ENCODE assay signal across 20 cellular contexts in the genomic region with DNA sequence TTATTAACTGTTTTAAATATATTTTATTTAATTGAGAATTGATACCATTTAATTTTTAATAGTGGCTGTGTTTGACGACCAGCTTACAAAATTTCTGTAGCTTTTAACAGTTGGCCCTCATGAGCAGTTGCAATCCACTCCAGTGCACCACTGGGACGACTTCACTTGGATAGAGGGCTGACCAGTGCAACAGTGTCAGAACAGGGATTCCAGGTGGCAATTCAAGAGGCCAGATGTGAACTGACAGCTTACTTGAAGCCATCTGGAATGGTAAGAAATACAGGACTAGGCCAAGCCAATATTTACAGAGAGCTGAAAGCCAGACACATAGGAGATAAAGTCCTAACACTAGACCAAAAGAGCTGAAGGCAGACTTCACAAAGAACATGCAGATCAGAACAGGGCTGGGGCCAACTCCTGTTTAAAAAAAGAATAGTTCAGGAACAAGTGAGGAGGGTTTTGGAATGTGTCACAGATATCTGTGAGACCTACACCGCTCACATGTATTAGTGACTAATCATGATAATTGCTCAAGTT.
DNase-seq lines count a peak whose midpoint lies in the region; ATAC-seq and TF ChIP-seq lines count a peak whose summit lies in the region.
"Had no signal": no experiment of that assay in that cellular context is flagged by ENCODE, and none has a peak within 500 bp of the region (broad histone marks: within the 10 kb centered on the region; RNA-seq: fewer than 3 reads in every experiment).

No MANE protein-coding gene starts in this region.

- peak overlapping the region; percentile 89 to 93 (median 92) for H3K27ac Mint-ChIP-seq in nephron
- H3K27ac Mint-ChIP-seq: activated naive CD4-positive, alpha-beta T cell treated with anti-CD3 and anti-CD28 coated beads, Interleukin-2, amount 50 U/mL, for 72 hours; activated T-cell treated with anti-CD3 and anti-CD28 coated beads, Interleukin-2, amount 50 U/mL, for 72 hours; CD4-positive, CD25-positive, alpha-beta regulatory T cell; stimulated activated naive B cell treated with anti-CD40 and anti-IgM and Interleukin-4, amounts not matched to agents 10 μg/mL and 1 μg/mL and 100 μg/mL, for 72 hours; T-helper 1 cell treated with Interleukin-12 subunit alpha and Interleukin-12 subunit beta and Interleukin-4 antibody, amounts not matched to agents 30 μg/mL and 1 μg/mL, for 36 hours had no signal

- 66 to 68% methylated on average over 3 of the region's 3 CpGs for WGBS in GM23248 (ENCODE audit: low coverage in 1 of 2, low lambda C conversion rate in 2 of 2, missing lambda C conversion rate in 2 of 2), 2 experiments
- WGBS in esophagus muscularis mucosa: 84% methylated on average over 3 of the region's 3 CpGs

- intact Hi-C loops in esophagus muscularis mucosa (cut with DNase I) (no loop called here), gastrocnemius medialis (cut with DNase I; ENCODE audit: low total_unique reads) (no loop called here)

- H3K4me1 Mint-ChIP-seq in nephron: peaks cover 57% of the 10 kb centered on the region
- H3K4me1 Mint-ChIP-seq: CD4-positive, CD25-positive, alpha-beta regulatory T cell; stimulated activated naive B cell treated with anti-CD40 and anti-IgM and Interleukin-4, amounts not matched to agents 10 μg/mL and 1 μg/mL and 100 μg/mL, for 72 hours had no signal

- no peaks in the 10 kb centered on the region for H3K9me3 Mint-ChIP-seq in nephron
- H3K9me3 Mint-ChIP-seq: activated naive CD4-positive, alpha-beta T cell treated with anti-CD3 and anti-CD28 coated beads, Interleukin-2, amount 50 U/mL, for 72 hours; activated T-cell treated with anti-CD3 and anti-CD28 coated beads, Interleukin-2, amount 50 U/mL, for 72 hours; stimulated activated naive B cell treated with anti-CD40 and anti-IgM and Interleukin-4, amounts not matched to agents 10 μg/mL and 1 μg/mL and 100 μg/mL, for 72 hours; T-helper 1 cell treated with Interleukin-12 subunit alpha and Interleukin-12 subunit beta and Interleukin-4 antibody, amounts not matched to agents 30 μg/mL and 1 μg/mL, for 36 hours had no signal

- H3K4me3 Mint-ChIP-seq in nephron: no peak overlapping the region
- H3K4me3 Mint-ChIP-seq: activated T-cell treated with anti-CD3 and anti-CD28 coated beads, Interleukin-2, amount 50 U/mL, for 72 hours; CD4-positive, CD25-positive, alpha-beta regulatory T cell; stimulated activated naive B cell treated with anti-CD40 and anti-IgM and Interleukin-4, amounts not matched to agents 10 μg/mL and 1 μg/mL and 100 μg/mL, for 72 hours; T-helper 1 cell treated with Interleukin-12 subunit alpha and Interleukin-12 subunit beta and Interleukin-4 antibody, amounts not matched to agents 30 μg/mL and 1 μg/mL, for 36 hours had no signal

- H3K79me2 ChIP-seq in GM23248 (ENCODE audit: insufficient read depth): no peaks in the 10 kb centered on the region

- ATAC-seq in HG03469 (IDR thresholded peaks at IDR 0.05; ENCODE audit: unreplicated experiment): no peak
- no peak for ATAC-seq in gastrocnemius medialis
- ATAC-seq: activated naive CD4-positive, alpha-beta T cell treated with anti-CD3 and anti-CD28 coated beads, Interleukin-2, amount 50 U/mL, for 72 hours; activated T-cell treated with anti-CD3 and anti-CD28 coated beads, Interleukin-2, amount 50 U/mL, for 72 hours; GM12878; stimulated activated naive B cell treated with anti-CD40 and anti-IgM and Interleukin-4, amounts not matched to agents 10 μg/mL and 1 μg/mL and 100 μg/mL, for 72 hours had no signal

- H3K4me1 ChIP-seq in GM23248 (ENCODE audit: insufficient read depth) (peaks cover 21% of the 10 kb centered on the region), esophagus muscularis mucosa (peaks cover 10 to 32% (median 24%) of the 10 kb centered on the region in 4 donors), gastrocnemius medialis (peaks cover 4 to 18% of the 10 kb centered on the region in 2 donors)

- TF ChIP-seq EP300 in esophagus muscularis mucosa (IDR thresholded peaks at IDR 0.05): no peak

- H3K9me2 ChIP-seq in GM23248 (ENCODE audit: insufficient read depth): no peaks in the 10 kb centered on the region

- in situ Hi-C loops in GM23248 (cut with MboI): no loop called here
- in situ Hi-C loops in gastrocnemius medialis (cut with MboI; ENCODE audit: low sequenced_read_pairs in 4 of 4): loop anchor here in 1 of 4 donors (10.0 kb wide), 1 partner anchor 46 kb away; no protein-coding TSS in a partner anchor

- H3F3A ChIP-seq in GM23248 (ENCODE audit: insufficient read depth): peaks cover 23% of the 10 kb centered on the region

- H3K36me3 ChIP-seq in GM23248 (ENCODE audit: low read depth): no peaks in the 10 kb centered on the region
- no peaks in the 10 kb centered on the region for H3K36me3 ChIP-seq in esophagus muscularis mucosa
- H3K36me3 ChIP-seq in gastrocnemius medialis: no peaks in the 10 kb centered on the region
- H3K36me3 ChIP-seq: thoracic aorta had no signal

- no peaks in the 10 kb centered on the region for H3K9me3 ChIP-seq in GM23248 (ENCODE audit: low read depth)
- no peaks in the 10 kb centered on the region for H3K9me3 ChIP-seq in esophagus muscularis mucosa
- no peaks in the 10 kb centered on the region for H3K9me3 ChIP-seq in gastrocnemius medialis
- H3K9me3 ChIP-seq: thoracic aorta had no signal

- DNase-seq in GM23248 (peak; percentile 34), NCI-H82 treated with DMSO at 0.1 percent for 48 hours (lab: John Stamatoyannopoulos, UW; ENCODE audit: unreplicated experiment) (peak; percentile 39), esophagus muscularis mucosa (ENCODE audit: extremely low spot score) (no peak), gastrocnemius medialis (no peak), NOMO-1 treated with DMSO at 0.1 percent for 48 hours (lab: John Stamatoyannopoulos, UW; ENCODE audit: unreplicated experiment) (no peak)
- DNase-seq: activated CD4-positive, alpha-beta T cell treated with anti-CD3 and anti-CD28 coated beads for 48 hours; activated T-cell treated with anti-CD3 and anti-CD28 coated beads, Interleukin-2, amount 50 U/mL, for 72 hours; CD4-positive, CD25-positive, alpha-beta regulatory T cell; effector CD4-positive, alpha-beta T cell; kidney glomerular epithelial cell; mammary epithelial cell; NCI-H2029 treated with DMSO at 0.1 percent for 48 hours; stimulated activated CD4-positive, alpha-beta T cell treated with anti-CD3 and anti-CD28 coated beads, Interleukin-2, amount 100 ng/mL, for 48 hours; stimulated activated naive B cell treated with anti-CD40 and anti-IgM and Interleukin-4, amounts not matched to agents 10 μg/mL and 1 μg/mL and 100 μg/mL, for 72 hours had no signal

- H3K27me3 ChIP-seq in GM23248 (replicated peaks; ENCODE audit: insufficient read depth) (no peaks in the 10 kb centered on the region), esophagus muscularis mucosa (no peaks in the 10 kb centered on the region), gastrocnemius medialis (no peaks in the 10 kb centered on the region)

- no peak overlapping the region for H3K4me2 ChIP-seq in GM23248 (ENCODE audit: unreplicated experiment)

- no peak overlapping the region for H3K9ac ChIP-seq in GM23248

- H3K27ac ChIP-seq in GM23248 (no peak overlapping the region), esophagus muscularis mucosa (replicated peaks in 1 of 4) (peak overlapping the region in 3 of 4 donors; percentile 32 to 70 (median 57)), gastrocnemius medialis (no peak overlapping the region)

- TF ChIP-seq POLR2A in esophagus muscularis mucosa (IDR thresholded peaks at IDR 0.05; ENCODE audit: low read depth) (no peak), gastrocnemius medialis (IDR thresholded peaks at IDR 0.05) (no peak)

- H3K36me3 Mint-ChIP-seq in nephron (ENCODE audit: low read depth): no peaks in the 10 kb centered on the region
- H3K36me3 Mint-ChIP-seq: activated naive CD4-positive, alpha-beta T cell treated with anti-CD3 and anti-CD28 coated beads, Interleukin-2, amount 50 U/mL, for 72 hours; CD4-positive, CD25-positive, alpha-beta regulatory T cell; stimulated activated naive B cell treated with anti-CD40 and anti-IgM and Interleukin-4, amounts not matched to agents 10 μg/mL and 1 μg/mL and 100 μg/mL, for 72 hours had no signal

- no peak overlapping the region for H2AFZ ChIP-seq in GM23248

- TF ChIP-seq CTCF in esophagus muscularis mucosa (IDR thresholded peaks at IDR 0.05): no peak
- no peak for TF ChIP-seq CTCF in nephron (IDR thresholded peaks at IDR 0.05; ENCODE audit: unreplicated experiment in 3 of 3)
- no peak for TF ChIP-seq CTCF in gastrocnemius medialis (IDR thresholded peaks at IDR 0.05 in 4 of 5, conservative IDR thresholded peaks at IDR 0.05 in 1 of 5)

- H3K27me3 Mint-ChIP-seq in nephron (ENCODE audit: low read depth): no peaks in the 10 kb centered on the region

- H4K20me1 ChIP-seq in GM23248 (ENCODE audit: insufficient read depth): no peaks in the 10 kb centered on the region

- H3K4me3 ChIP-seq in GM23248 (no peak overlapping the region), esophagus muscularis mucosa (no peak overlapping the region), gastrocnemius medialis (no peak overlapping the region)
- H3K4me3 ChIP-seq: GM12878, thoracic aorta had no signal

Comparison
In these comparisons a context has a peak if more than half of its experiments do, and no peak if none do; other contexts are left out.
1. DNase-seq: peak in GM23248 (single experiment) and NCI-H82 treated with DMSO at 0.1 percent for 48 hours (single experiment); none in esophagus muscularis mucosa (single experiment), gastrocnemius medialis (0 of 2) and NOMO-1 treated with DMSO at 0.1 percent for 48 hours (single experiment).
2. H3K27ac ChIP-seq: peak in esophagus muscularis mucosa (3 of 4); none in GM23248 (single experiment) and gastrocnemius medialis (0 of 4).